ENCODE assay signal across 25 cellular contexts in the genomic region with DNA sequence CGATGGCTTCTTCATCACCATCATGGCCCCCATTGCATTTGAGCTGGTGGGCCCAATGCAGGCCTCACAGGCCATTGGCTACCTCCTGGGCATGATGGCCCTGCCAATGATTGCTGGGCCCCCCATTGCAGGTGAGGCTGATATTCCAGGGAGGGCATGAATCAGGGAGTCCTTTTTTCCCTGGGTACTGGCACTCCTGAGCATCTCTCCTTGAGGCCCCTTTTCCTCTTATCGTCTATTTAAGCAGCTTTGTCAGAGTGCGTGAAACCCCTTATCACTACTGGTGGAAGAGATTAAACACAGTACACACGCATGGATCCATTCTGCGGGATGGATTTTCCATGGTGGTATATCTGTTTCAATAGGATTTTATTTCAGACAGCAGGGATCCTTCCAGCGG.
"Had no signal": no experiment of that assay in that cellular context is flagged by ENCODE, and none has a peak within 500 bp of the region (broad histone marks: within the 10 kb centered on the region; RNA-seq: fewer than 3 reads in every experiment).

No MANE protein-coding gene starts in this region.

- ATAC-seq: natural killer cell treated with Interleukin-12 subunit alpha and Interleukin-12 subunit beta and Interleukin-15 and Interleukin-18, amount 100 ng/mL, for 72 hours; psoas muscle; right cardiac atrium; right lobe of liver; stimulated activated effector memory CD8-positive, alpha-beta T cell treated with anti-CD3 and anti-CD28 coated beads, Interleukin-12 subunit alpha, Interleukin-12 subunit beta, amount 100 ng/mL, for 72 hours; stimulated activated naive B cell treated with anti-CD40 and anti-IgM and Interleukin-4, amounts not matched to agents 10 μg/mL and 1 μg/mL and 100 μg/mL, for 72 hours had no signal

- H3K4me3 Mint-ChIP-seq: natural killer cell treated with Interleukin-12 subunit alpha and Interleukin-12 subunit beta and Interleukin-15 and Interleukin-18, amount 100 ng/mL, for 72 hours; nephron progenitor cell; neural crest cell; stimulated activated effector memory CD8-positive, alpha-beta T cell treated with anti-CD3 and anti-CD28 coated beads, Interleukin-12 subunit alpha, Interleukin-12 subunit beta, amount 100 ng/mL, for 72 hours; stimulated activated naive B cell treated with anti-CD40 and anti-IgM and Interleukin-4, amounts not matched to agents 10 μg/mL and 1 μg/mL and 100 μg/mL, for 72 hours; stimulated activated naive CD8-positive, alpha-beta T cell treated with anti-CD3 and anti-CD28 coated beads, Interleukin-15, Interleukin-2, amounts not matched to agents 100 ng/mL and 50 ng/mL, for 24 hours had no signal

- H3K36me3 Mint-ChIP-seq: natural killer cell treated with Interleukin-12 subunit alpha and Interleukin-12 subunit beta and Interleukin-15 and Interleukin-18, amount 100 ng/mL, for 72 hours; stimulated activated effector memory CD8-positive, alpha-beta T cell treated with anti-CD3 and anti-CD28 coated beads, Interleukin-12 subunit alpha, Interleukin-12 subunit beta, amount 100 ng/mL, for 72 hours; stimulated activated naive B cell treated with anti-CD40 and anti-IgM and Interleukin-4, amounts not matched to agents 10 μg/mL and 1 μg/mL and 100 μg/mL, for 72 hours had no signal

- DNase-seq: nephron progenitor cell; nucleus accumbens; ovary; posterior cingulate gyrus; psoas muscle; right cardiac atrium; right lobe of liver; sigmoid colon; small intestine; stimulated activated CD4-positive, alpha-beta T cell treated with anti-CD3 and anti-CD28 coated beads, Interleukin-15, amount 100 ng/mL, for 24 hours; stimulated activated CD4-positive, alpha-beta T cell treated with anti-CD3 and anti-CD28 coated beads, Interleukin-2, amount 100 ng/mL, for 24 hours; stimulated activated CD4-positive, alpha-beta T cell treated with anti-CD3 and anti-CD28 coated beads, Interleukin-2, amount 100 ng/mL, for 48 hours; stimulated activated CD4-positive, alpha-beta T cell treated with anti-CD3 and anti-CD28 coated beads, Interleukin-4, amount 100 ng/mL, for 24 hours; stimulated activated naive B cell treated with anti-CD40 and anti-IgM and Interleukin-4, amounts not matched to agents 10 μg/mL and 1 μg/mL and 100 μg/mL, for 72 hours; stimulated activated naive CD4-positive, alpha-beta T cell treated with Interleukin-2 at 50 U/mL for 16 hours; stomach; thyroid gland; trophoblast cell; upper lobe of left lung had no signal

- H3K27ac Mint-ChIP-seq: natural killer cell treated with Interleukin-12 subunit alpha and Interleukin-12 subunit beta and Interleukin-15 and Interleukin-18, amount 100 ng/mL, for 72 hours; nephron progenitor cell; progenitor cell of endocrine pancreas; stimulated activated effector memory CD8-positive, alpha-beta T cell treated with anti-CD3 and anti-CD28 coated beads, Interleukin-12 subunit alpha, Interleukin-12 subunit beta, amount 100 ng/mL, for 72 hours; stimulated activated naive B cell treated with anti-CD40 and anti-IgM and Interleukin-4, amounts not matched to agents 10 μg/mL and 1 μg/mL and 100 μg/mL, for 72 hours; stimulated activated naive CD8-positive, alpha-beta T cell treated with anti-CD3 and anti-CD28 coated beads, Interleukin-15, Interleukin-2, amounts not matched to agents 100 ng/mL and 50 ng/mL, for 24 hours had no signal

- FAIRE-seq: small intestine, urothelium cell line had no signal

- H3K27me3 Mint-ChIP-seq: progenitor cell of endocrine pancreas; stimulated activated naive B cell treated with anti-CD40 and anti-IgM and Interleukin-4, amounts not matched to agents 10 μg/mL and 1 μg/mL and 100 μg/mL, for 72 hours; stimulated activated naive CD8-positive, alpha-beta T cell treated with anti-CD3 and anti-CD28 coated beads, Interleukin-15, Interleukin-2, amounts not matched to agents 100 ng/mL and 50 ng/mL, for 24 hours had no signal

- H3K9me3 Mint-ChIP-seq: natural killer cell treated with Interleukin-12 subunit alpha and Interleukin-12 subunit beta and Interleukin-15 and Interleukin-18, amount 100 ng/mL, for 72 hours; stimulated activated effector memory CD8-positive, alpha-beta T cell treated with anti-CD3 and anti-CD28 coated beads, Interleukin-12 subunit alpha, Interleukin-12 subunit beta, amount 100 ng/mL, for 72 hours; stimulated activated naive B cell treated with anti-CD40 and anti-IgM and Interleukin-4, amounts not matched to agents 10 μg/mL and 1 μg/mL and 100 μg/mL, for 72 hours; stimulated activated naive CD8-positive, alpha-beta T cell treated with anti-CD3 and anti-CD28 coated beads, Interleukin-15, Interleukin-2, amounts not matched to agents 100 ng/mL and 50 ng/mL, for 24 hours had no signal

- H3K4me1 Mint-ChIP-seq: stimulated activated naive B cell treated with anti-CD40 and anti-IgM and Interleukin-4, amounts not matched to agents 10 μg/mL and 1 μg/mL and 100 μg/mL, for 72 hours had no signal
